9 cellular contexts compared by ENCODE assay signal in the genomic region with DNA sequence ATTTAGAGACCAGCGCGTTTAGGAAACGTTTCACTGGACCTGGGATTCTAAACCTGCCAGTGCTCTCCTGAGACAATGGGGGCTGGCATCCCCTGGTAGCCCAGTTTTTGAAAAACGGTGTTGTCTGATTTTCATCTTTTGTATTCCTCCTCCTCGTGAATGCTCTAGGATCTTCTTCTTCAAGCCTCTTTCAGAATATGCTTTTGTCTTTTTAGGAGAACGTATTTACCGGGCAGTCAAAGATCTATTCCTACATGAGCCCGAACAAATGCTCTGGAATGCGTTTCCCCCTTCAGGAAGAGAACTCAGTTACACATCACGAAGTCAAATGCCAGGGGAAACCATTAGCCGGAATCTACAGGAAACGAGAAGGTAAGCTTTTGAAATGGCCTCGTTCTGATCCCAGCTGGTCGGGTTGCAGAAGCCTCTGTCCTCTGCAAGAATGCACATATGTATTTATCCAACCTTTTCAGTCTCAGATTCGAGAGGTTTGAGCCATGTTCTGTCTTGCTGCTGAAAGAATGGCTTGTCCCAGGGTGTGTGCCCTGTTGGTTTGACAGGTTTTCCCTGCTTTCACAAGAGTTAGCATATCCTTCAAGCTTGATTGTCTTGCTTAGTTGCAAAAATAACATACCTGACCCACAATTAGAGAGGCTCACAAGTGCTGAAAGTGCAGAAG. TPM values are rescaled to one million over a fixed set of nuclear protein-coding genes. Genes with fewer than 3 reads are reported as not detected.
A peak's percentile ranks its signal among the peaks of the same experiment; 100 is the strongest.
DNase-seq lines count a peak whose midpoint lies in the region; ATAC-seq and TF ChIP-seq lines count a peak whose summit lies in the region.
"Had no signal": no experiment of that assay in that cellular context is flagged by ENCODE, and none has a peak within 500 bp of the region (broad histone marks: within the 10 kb centered on the region; RNA-seq: fewer than 3 reads in every experiment).

No MANE protein-coding gene starts in this region.

- POLR2A ChIA-PET in WTC11 (lab: Charles Lee), result no interaction called here

- H3K4me1 Mint-ChIP-seq in WTC11, result peaks cover 20% of the 10 kb centered on the region

- no peaks in the 10 kb centered on the region for H3K9me3 Mint-ChIP-seq in WTC11

- peak; percentile 49 for DNase-seq in EH (ENCODE audit: low read depth)
- no peak for DNase-seq in WTC11 (ENCODE audit: low spot score)
- DNase-seq in fibroblast of pulmonary artery (ENCODE audit: low read depth), result no peak
- peak; percentile 7 for DNase-seq in renal cortical epithelial cell (ENCODE audit: low read depth)
- DNase-seq in NK-92 (lab: John Stamatoyannopoulos, UW; ENCODE audit: unreplicated experiment), result no peak
- DNase-seq in MV-4-11 (lab: John Stamatoyannopoulos, UW), result no peak
- no peak for DNase-seq in cortex of kidney (lab: John Stamatoyannopoulos, UW)
- no peak for DNase-seq in COLO668 (lab: John Stamatoyannopoulos, UW; ENCODE audit: unreplicated experiment)
- DNase-seq: SJCRH30 had no signal

- peaks cover 39% of the 10 kb centered on the region for H3K27me3 Mint-ChIP-seq in WTC11 (ENCODE audit: low read depth)

- ATAC-seq in WTC11, result no peak

- no peak overlapping the region for H3K27ac Mint-ChIP-seq in WTC11

- peak overlapping the region; percentile 64 for H3K4me3 ChIP-seq in fibroblast of pulmonary artery (replicated peaks; ENCODE audit: low read depth, low read length)

- TF ChIP-seq CTCF in WTC11 (IDR thresholded peaks at IDR 0.05) (no peak), fibroblast of pulmonary artery (IDR thresholded peaks at IDR 0.05; ENCODE audit: low read length, missing control alignments) (no peak)

- peak overlapping the region; percentile 84 for H3K4me3 Mint-ChIP-seq in WTC11

- H3K36me3 Mint-ChIP-seq in WTC11, result peaks cover 23% of the 10 kb centered on the region

- CTCF ChIA-PET in WTC11 (lab: Charles Lee), result interaction anchor here (1.0 to 1.2 kb wide), 2 partner anchors 25 to 191 kb away, joined by 3 read pairs; no protein-coding TSS in a partner anchor

TF ChIP-seq in WTC11, 78 proteins besides CTCF, POLR2A, EP300 and RAD21:
- no peak for TF ChIP-seq FOXK1 (CRISPR knock-in tag; IDR thresholded peaks at IDR 0.05)
- TF ChIP-seq, protein P1, sequence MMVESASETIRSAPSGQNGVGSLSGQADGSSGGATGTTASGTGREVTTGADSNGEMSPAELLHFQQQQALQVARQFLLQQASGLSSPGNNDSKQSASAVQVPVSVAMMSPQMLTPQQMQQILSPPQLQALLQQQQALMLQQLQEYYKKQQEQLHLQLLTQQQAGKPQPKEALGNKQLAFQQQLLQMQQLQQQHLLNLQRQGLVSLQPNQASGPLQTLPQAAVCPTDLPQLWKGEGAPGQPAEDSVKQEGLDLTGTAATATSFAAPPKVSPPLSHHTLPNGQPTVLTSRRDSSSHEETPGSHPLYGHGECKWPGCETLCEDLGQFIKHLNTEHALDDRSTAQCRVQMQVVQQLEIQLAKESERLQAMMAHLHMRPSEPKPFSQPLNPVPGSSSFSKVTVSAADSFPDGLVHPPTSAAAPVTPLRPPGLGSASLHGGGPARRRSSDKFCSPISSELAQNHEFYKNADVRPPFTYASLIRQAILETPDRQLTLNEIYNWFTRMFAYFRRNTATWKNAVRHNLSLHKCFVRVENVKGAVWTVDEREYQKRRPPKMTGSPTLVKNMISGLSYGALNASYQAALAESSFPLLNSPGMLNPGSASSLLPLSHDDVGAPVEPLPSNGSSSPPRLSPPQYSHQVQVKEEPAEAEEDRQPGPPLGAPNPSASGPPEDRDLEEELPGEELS (CRISPR knock-in tag; IDR thresholded peaks at IDR 0.05), result no peak

RNA-seq across cellular contexts. Expression of gene KMT5A, which starts 6.6 kb away (rescaled TPM):
- total RNA-seq in WTC11 (2021) (20.4 to 28.0 TPM (median 24.0 TPM) in 3 replicates), renal cortical epithelial cell (37.2 and 38.6 TPM in 2 replicates)

RNA-seq across cellular contexts. Expression of gene SBNO1, which starts 25.9 kb away (rescaled TPM):
- total RNA-seq in WTC11 (2021), result 42.9 to 52.2 TPM (median 43.5 TPM) in 3 replicates
- total RNA-seq in renal cortical epithelial cell, result 21.7 and 49.5 TPM in 2 replicates

RNA-seq across cellular contexts. Expression of gene RILPL2, which starts 45.9 kb away (rescaled TPM):
- total RNA-seq in WTC11 (2021), result 1.1 to 1.4 TPM (median 1.2 TPM) in 3 replicates
- 1.9 and 4.4 TPM in 2 replicates for total RNA-seq in renal cortical epithelial cell

Comparison
In these comparisons a context has a peak if more than half of its experiments do, and no peak if none do; other contexts are left out.
1. DNase-seq: peak in EH (single experiment) and renal cortical epithelial cell (single experiment); none in WTC11 (single experiment), fibroblast of pulmonary artery (single experiment), NK-92 (single experiment), MV-4-11 (single experiment), cortex of kidney (single experiment) and COLO668 (single experiment).